In the genomic region with DNA sequence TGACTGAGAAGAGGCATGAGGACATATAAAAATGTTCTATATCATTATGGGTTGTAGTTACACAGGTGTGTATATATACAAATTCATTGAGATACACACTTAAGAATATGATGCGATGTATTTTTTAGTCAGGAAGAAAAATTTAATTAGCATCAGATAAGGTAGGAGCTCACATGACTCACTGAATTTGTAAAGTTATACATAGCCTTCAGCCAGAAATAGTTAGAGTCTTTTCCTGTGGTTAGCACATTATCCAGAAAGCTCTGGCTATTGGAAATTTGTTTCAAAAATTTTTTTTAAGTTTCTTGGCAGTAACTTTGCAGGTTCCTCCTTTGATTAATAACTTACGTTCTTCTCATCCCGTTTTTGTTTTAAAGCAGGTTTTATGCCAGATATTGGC, we compare ENCODE assay signal across 3 cellular contexts.
TF ChIP-seq lines count a peak whose summit lies in the region.

No MANE protein-coding gene starts in this region.

TF ChIP-seq in SK-N-SH treated with all-trans-retinoic acid at 6 μM for 48 hours, 23 proteins besides CTCF, POLR2A, EP300 and RAD21 (continued from another document and continues in another):
- TF ChIP-seq CSDC2 (CRISPR knock-in tag; IDR thresholded peaks at IDR 0.05) (no peak), ZNF8 (CRISPR knock-in tag; IDR thresholded peaks at IDR 0.05) (no peak), OSR1 (CRISPR knock-in tag; IDR thresholded peaks at IDR 0.05) (no peak), ISL1 (CRISPR knock-in tag; IDR thresholded peaks at IDR 0.05) (no peak), PPARA (CRISPR knock-in tag; IDR thresholded peaks at IDR 0.05; ENCODE audit: borderline replicate concordance) (no peak), ARNTL (CRISPR knock-in tag; IDR thresholded peaks at IDR 0.05; ENCODE audit: borderline replicate concordance, low read depth) (no peak), ZFP3 (CRISPR knock-in tag; IDR thresholded peaks at IDR 0.05) (no peak), PATZ1 (CRISPR knock-in tag; IDR thresholded peaks at IDR 0.05; ENCODE audit: borderline replicate concordance) (no peak), TOX (CRISPR knock-in tag; IDR thresholded peaks at IDR 0.05; ENCODE audit: borderline replicate concordance) (no peak), BACH2 (CRISPR knock-in tag; IDR thresholded peaks at IDR 0.05; ENCODE audit: borderline replicate concordance) (no peak)
- TF ChIP-seq, protein P1, sequence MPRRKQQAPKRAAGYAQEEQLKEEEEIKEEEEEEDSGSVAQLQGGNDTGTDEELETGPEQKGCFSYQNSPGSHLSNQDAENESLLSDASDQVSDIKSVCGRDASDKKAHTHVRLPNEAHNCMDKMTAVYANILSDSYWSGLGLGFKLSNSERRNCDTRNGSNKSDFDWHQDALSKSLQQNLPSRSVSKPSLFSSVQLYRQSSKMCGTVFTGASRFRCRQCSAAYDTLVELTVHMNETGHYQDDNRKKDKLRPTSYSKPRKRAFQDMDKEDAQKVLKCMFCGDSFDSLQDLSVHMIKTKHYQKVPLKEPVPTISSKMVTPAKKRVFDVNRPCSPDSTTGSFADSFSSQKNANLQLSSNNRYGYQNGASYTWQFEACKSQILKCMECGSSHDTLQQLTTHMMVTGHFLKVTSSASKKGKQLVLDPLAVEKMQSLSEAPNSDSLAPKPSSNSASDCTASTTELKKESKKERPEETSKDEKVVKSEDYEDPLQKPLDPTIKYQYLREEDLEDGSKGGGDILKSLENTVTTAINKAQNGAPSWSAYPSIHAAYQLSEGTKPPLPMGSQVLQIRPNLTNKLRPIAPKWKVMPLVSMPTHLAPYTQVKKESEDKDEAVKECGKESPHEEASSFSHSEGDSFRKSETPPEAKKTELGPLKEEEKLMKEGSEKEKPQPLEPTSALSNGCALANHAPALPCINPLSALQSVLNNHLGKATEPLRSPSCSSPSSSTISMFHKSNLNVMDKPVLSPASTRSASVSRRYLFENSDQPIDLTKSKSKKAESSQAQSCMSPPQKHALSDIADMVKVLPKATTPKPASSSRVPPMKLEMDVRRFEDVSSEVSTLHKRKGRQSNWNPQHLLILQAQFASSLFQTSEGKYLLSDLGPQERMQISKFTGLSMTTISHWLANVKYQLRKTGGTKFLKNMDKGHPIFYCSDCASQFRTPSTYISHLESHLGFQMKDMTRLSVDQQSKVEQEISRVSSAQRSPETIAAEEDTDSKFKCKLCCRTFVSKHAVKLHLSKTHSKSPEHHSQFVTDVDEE (CRISPR knock-in tag; IDR thresholded peaks at IDR 0.05), result no peak
- TF ChIP-seq, protein P2, sequence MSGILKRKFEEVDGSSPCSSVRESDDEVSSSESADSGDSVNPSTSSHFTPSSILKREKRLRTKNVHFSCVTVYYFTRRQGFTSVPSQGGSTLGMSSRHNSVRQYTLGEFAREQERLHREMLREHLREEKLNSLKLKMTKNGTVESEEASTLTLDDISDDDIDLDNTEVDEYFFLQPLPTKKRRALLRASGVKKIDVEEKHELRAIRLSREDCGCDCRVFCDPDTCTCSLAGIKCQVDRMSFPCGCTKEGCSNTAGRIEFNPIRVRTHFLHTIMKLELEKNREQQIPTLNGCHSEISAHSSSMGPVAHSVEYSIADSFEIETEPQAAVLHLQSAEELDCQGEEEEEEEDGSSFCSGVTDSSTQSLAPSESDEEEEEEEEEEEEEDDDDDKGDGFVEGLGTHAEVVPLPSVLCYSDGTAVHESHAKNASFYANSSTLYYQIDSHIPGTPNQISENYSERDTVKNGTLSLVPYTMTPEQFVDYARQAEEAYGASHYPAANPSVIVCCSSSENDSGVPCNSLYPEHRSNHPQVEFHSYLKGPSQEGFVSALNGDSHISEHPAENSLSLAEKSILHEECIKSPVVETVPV (CRISPR knock-in tag; IDR thresholded peaks at IDR 0.05), result no peak

TF ChIP-seq in SK-N-SH, 30 proteins besides CTCF, POLR2A, EP300 and RAD21:
- TF ChIP-seq MEF2A (IDR thresholded peaks at IDR 0.05; ENCODE audit: borderline replicate concordance, low read depth), result no peak
- no peak for TF ChIP-seq YY1 (IDR thresholded peaks at IDR 0.05; ENCODE audit: low read depth)
- no peak for TF ChIP-seq ZBTB33 (IDR thresholded peaks at IDR 0.05; ENCODE audit: borderline replicate concordance, low read depth)
- no peak for TF ChIP-seq TAF1 (IDR thresholded peaks at IDR 0.05; ENCODE audit: borderline replicate concordance, low read depth, low read length)
- no peak for TF ChIP-seq SIN3A (IDR thresholded peaks at IDR 0.05; ENCODE audit: borderline replicate concordance, low read depth, low read length)
- TF ChIP-seq GABPA (IDR thresholded peaks at IDR 0.05; ENCODE audit: low read depth), result no peak
- TF ChIP-seq GATA2 (CRISPR knock-in tag; IDR thresholded peaks at IDR 0.05), result no peak
- TF ChIP-seq, protein P3, sequence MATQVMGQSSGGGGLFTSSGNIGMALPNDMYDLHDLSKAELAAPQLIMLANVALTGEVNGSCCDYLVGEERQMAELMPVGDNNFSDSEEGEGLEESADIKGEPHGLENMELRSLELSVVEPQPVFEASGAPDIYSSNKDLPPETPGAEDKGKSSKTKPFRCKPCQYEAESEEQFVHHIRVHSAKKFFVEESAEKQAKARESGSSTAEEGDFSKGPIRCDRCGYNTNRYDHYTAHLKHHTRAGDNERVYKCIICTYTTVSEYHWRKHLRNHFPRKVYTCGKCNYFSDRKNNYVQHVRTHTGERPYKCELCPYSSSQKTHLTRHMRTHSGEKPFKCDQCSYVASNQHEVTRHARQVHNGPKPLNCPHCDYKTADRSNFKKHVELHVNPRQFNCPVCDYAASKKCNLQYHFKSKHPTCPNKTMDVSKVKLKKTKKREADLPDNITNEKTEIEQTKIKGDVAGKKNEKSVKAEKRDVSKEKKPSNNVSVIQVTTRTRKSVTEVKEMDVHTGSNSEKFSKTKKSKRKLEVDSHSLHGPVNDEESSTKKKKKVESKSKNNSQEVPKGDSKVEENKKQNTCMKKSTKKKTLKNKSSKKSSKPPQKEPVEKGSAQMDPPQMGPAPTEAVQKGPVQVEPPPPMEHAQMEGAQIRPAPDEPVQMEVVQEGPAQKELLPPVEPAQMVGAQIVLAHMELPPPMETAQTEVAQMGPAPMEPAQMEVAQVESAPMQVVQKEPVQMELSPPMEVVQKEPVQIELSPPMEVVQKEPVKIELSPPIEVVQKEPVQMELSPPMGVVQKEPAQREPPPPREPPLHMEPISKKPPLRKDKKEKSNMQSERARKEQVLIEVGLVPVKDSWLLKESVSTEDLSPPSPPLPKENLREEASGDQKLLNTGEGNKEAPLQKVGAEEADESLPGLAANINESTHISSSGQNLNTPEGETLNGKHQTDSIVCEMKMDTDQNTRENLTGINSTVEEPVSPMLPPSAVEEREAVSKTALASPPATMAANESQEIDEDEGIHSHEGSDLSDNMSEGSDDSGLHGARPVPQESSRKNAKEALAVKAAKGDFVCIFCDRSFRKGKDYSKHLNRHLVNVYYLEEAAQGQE (IDR thresholded peaks at IDR 0.05; ENCODE audit: low read depth, low read length), result no peak

TF ChIP-seq in IMR-90, 13 proteins besides CTCF, POLR2A, EP300 and RAD21 (continued from another document):
- no peak for TF ChIP-seq MAFK (IDR thresholded peaks at IDR 0.05; ENCODE audit: low read depth, low read length)
- TF ChIP-seq CEBPB (IDR thresholded peaks at IDR 0.05; ENCODE audit: low read depth, low read length), result no peak
- no peak for TF ChIP-seq RFX5 (IDR thresholded peaks at IDR 0.05; ENCODE audit: low read depth, low read length)
- no peak for TF ChIP-seq FOS (IDR thresholded peaks at IDR 0.05; ENCODE audit: low read depth, low read length)
- TF ChIP-seq, protein P4, sequence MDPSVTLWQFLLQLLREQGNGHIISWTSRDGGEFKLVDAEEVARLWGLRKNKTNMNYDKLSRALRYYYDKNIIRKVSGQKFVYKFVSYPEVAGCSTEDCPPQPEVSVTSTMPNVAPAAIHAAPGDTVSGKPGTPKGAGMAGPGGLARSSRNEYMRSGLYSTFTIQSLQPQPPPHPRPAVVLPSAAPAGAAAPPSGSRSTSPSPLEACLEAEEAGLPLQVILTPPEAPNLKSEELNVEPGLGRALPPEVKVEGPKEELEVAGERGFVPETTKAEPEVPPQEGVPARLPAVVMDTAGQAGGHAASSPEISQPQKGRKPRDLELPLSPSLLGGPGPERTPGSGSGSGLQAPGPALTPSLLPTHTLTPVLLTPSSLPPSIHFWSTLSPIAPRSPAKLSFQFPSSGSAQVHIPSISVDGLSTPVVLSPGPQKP (IDR thresholded peaks at IDR 0.05; ENCODE audit: borderline replicate concordance, low read depth, low read length), result no peak
- no peak for TF ChIP-seq SMC3 (IDR thresholded peaks at IDR 0.05; ENCODE audit: low read depth, low read length)
- no peak for TF ChIP-seq MXI1 (IDR thresholded peaks at IDR 0.05; ENCODE audit: borderline replicate concordance, low read depth, low read length)
- TF ChIP-seq CHD1 (IDR thresholded peaks at IDR 0.05; ENCODE audit: low read depth, low read length), result no peak
- TF ChIP-seq USF2 (IDR thresholded peaks at IDR 0.05; ENCODE audit: low read depth, low read length), result no peak
